Comparison of ENCODE assay signal across 8 cellular contexts in genomic region chr2:60756097-60757087, GRCh38. TPM values are rescaled to one million over a fixed set of nuclear protein-coding genes. Genes with fewer than 3 reads are reported as not detected.
DNase-seq lines count a peak whose midpoint lies in the region; ATAC-seq and TF ChIP-seq lines count a peak whose summit lies in the region.

Gene PAPOLG, plus strand, starts transcription at chr2:60756268. Its CDS starts 211 bp downstream, at chr2:60756479.

- peaks cover 26% of the 10 kb centered on the region for H3K36me3 Mint-ChIP-seq in activated CD4-positive, alpha-beta T cell treated with anti-CD3 and anti-CD28 coated beads, Interleukin-2, amount 10 ng/mL, durations not matched to agents 7 days and 5 days (ENCODE audit: low read depth)
- H3K36me3 Mint-ChIP-seq in dendritic cell treated with granulocyte-macrophage colony-stimulating factor and Interleukin-4, amounts not matched to agents 40 ng/mL and 50 ng/mL, for 4 days (ENCODE audit: low read depth) = peaks cover 26% of the 10 kb centered on the region

- H3K27me3 Mint-ChIP-seq in activated CD4-positive, alpha-beta T cell treated with anti-CD3 and anti-CD28 coated beads, Interleukin-2, amount 10 ng/mL, durations not matched to agents 7 days and 5 days = no peaks in the 10 kb centered on the region
- H3K27me3 Mint-ChIP-seq in dendritic cell treated with granulocyte-macrophage colony-stimulating factor and Interleukin-4, amounts not matched to agents 40 ng/mL and 50 ng/mL, for 4 days = no peaks in the 10 kb centered on the region

- H3K27me3 ChIP-seq in BLaER1 (no peaks in the 10 kb centered on the region), left lung (no peaks in the 10 kb centered on the region)

- peak within 1 kb of the TSS; percentile 85 for H3K4me2 ChIP-seq in BLaER1

- ATAC-seq in GM19328 (IDR thresholded peaks at IDR 0.05; ENCODE audit: unreplicated experiment) = peak; percentile 98
- peak; percentile 97 for ATAC-seq in HG03520 (IDR thresholded peaks at IDR 0.05; ENCODE audit: unreplicated experiment)
- ATAC-seq in left lung = peak; percentile 99

- CTCF ChIA-PET in activated CD4-positive, alpha-beta T cell treated with anti-CD3 and anti-CD28 coated beads, Interleukin-2, amount 10 ng/mL, durations not matched to agents 7 days and 5 days (lab: Charles Lee) = interaction anchor here (0.7 to 1.5 kb wide), 7 partner anchors 9 to 59 kb away, joined by 3 to 7 read pairs (median 3); no protein-coding TSS in a partner anchor

- H3K4me3 ChIP-seq in BLaER1 = peak within 1 kb of the TSS; percentile 96
- H3K4me3 ChIP-seq in left lung = peak within 1 kb of the TSS; percentile 84 to 98

- POLR2A ChIA-PET in activated CD4-positive, alpha-beta T cell treated with anti-CD3 and anti-CD28 coated beads, Interleukin-2, amount 10 ng/mL, durations not matched to agents 7 days and 5 days (lab: Charles Lee) = no interaction called here

- DNase-seq in NCI-H69 (lab: John Stamatoyannopoulos, UW) = peak; percentile 94
- peak; percentile 97 for DNase-seq in activated CD4-positive, alpha-beta T cell treated with anti-CD3 and anti-CD28 coated beads, Interleukin-2, amount 10 ng/mL, durations not matched to agents 7 days and 5 days
- DNase-seq in left lung = peak; percentile 96 to 100
- DNase-seq in stimulated activated CD4-positive, alpha-beta T cell treated with anti-CD3 and anti-CD28 coated beads, Interleukin-2, amount 100 ng/mL, for 48 hours = peak; percentile 99

- H3K4me1 ChIP-seq in BLaER1 (peaks cover 23% of the 10 kb centered on the region), left lung (peaks cover 3 to 37% of the 10 kb centered on the region in 2 donors)

- H3K9ac ChIP-seq in BLaER1 = peak within 1 kb of the TSS; percentile 87

- peak within 1 kb of the TSS; percentile 98 for H3K27ac Mint-ChIP-seq in activated CD4-positive, alpha-beta T cell treated with anti-CD3 and anti-CD28 coated beads, Interleukin-2, amount 10 ng/mL, durations not matched to agents 7 days and 5 days
- peak within 1 kb of the TSS; percentile 96 for H3K27ac Mint-ChIP-seq in dendritic cell treated with granulocyte-macrophage colony-stimulating factor and Interleukin-4, amounts not matched to agents 40 ng/mL and 50 ng/mL, for 4 days

- H3K9me3 ChIP-seq in BLaER1 (no peaks in the 10 kb centered on the region), left lung (no peaks in the 10 kb centered on the region)

- H3K36me3 ChIP-seq in BLaER1 (peaks cover 25% of the 10 kb centered on the region), left lung (peaks cover 0 to 18% of the 10 kb centered on the region in 2 donors)

- H3K4me3 Mint-ChIP-seq in activated CD4-positive, alpha-beta T cell treated with anti-CD3 and anti-CD28 coated beads, Interleukin-2, amount 10 ng/mL, durations not matched to agents 7 days and 5 days = peak within 1 kb of the TSS; percentile 99
- peak within 1 kb of the TSS; percentile 100 for H3K4me3 Mint-ChIP-seq in dendritic cell treated with granulocyte-macrophage colony-stimulating factor and Interleukin-4, amounts not matched to agents 40 ng/mL and 50 ng/mL, for 4 days

- no peaks in the 10 kb centered on the region for H3K9me3 Mint-ChIP-seq in activated CD4-positive, alpha-beta T cell treated with anti-CD3 and anti-CD28 coated beads, Interleukin-2, amount 10 ng/mL, durations not matched to agents 7 days and 5 days
- H3K9me3 Mint-ChIP-seq in dendritic cell treated with granulocyte-macrophage colony-stimulating factor and Interleukin-4, amounts not matched to agents 40 ng/mL and 50 ng/mL, for 4 days = no peaks in the 10 kb centered on the region

- H3K4me1 Mint-ChIP-seq in activated CD4-positive, alpha-beta T cell treated with anti-CD3 and anti-CD28 coated beads, Interleukin-2, amount 10 ng/mL, durations not matched to agents 7 days and 5 days = peaks cover 26% of the 10 kb centered on the region
- peaks cover 16% of the 10 kb centered on the region for H3K4me1 Mint-ChIP-seq in dendritic cell treated with granulocyte-macrophage colony-stimulating factor and Interleukin-4, amounts not matched to agents 40 ng/mL and 50 ng/mL, for 4 days (ENCODE audit: low read depth)

- no peak for TF ChIP-seq CTCF in left lung (IDR thresholded peaks at IDR 0.05)

- intact Hi-C loops in dendritic cell treated with granulocyte-macrophage colony-stimulating factor and Interleukin-4, amounts not matched to agents 40 ng/mL and 50 ng/mL, for 4 days (cut with micrococcal nuclease) = loop anchor here (2.0 kb wide), 1 partner anchor 46 kb away; no protein-coding TSS in a partner anchor
- intact Hi-C loops in left lung (cut with DNase I) = no loop called here

- peaks cover 35% of the 10 kb centered on the region for H4K20me1 ChIP-seq in BLaER1

- H3K27ac ChIP-seq in BLaER1 (peak within 1 kb of the TSS; percentile 83), left lung (peak within 1 kb of the TSS; percentile 80 to 84)

RNA-seq across cellular contexts. Expression of gene PAPOLG, which starts in this region (rescaled TPM):
- total RNA-seq in activated CD4-positive, alpha-beta T cell treated with anti-CD3 and anti-CD28 coated beads, Interleukin-2, amount 10 ng/mL, durations not matched to agents 7 days and 5 days = 10 to 100 TPM; 20.7 to 22.1 TPM
- 10 to 100 TPM; 11.3 to 16.1 TPM for total RNA-seq in left lung

Comparison
In these comparisons a context has a peak if more than half of its experiments do, and no peak if none do; other contexts are left out.
1. Peak in every context shown above with its lines: DNase-seq, ATAC-seq, H3K4me3 ChIP-seq and H3K27ac ChIP-seq.